ENCODE assay signal across 17 cellular contexts in the genomic region with DNA sequence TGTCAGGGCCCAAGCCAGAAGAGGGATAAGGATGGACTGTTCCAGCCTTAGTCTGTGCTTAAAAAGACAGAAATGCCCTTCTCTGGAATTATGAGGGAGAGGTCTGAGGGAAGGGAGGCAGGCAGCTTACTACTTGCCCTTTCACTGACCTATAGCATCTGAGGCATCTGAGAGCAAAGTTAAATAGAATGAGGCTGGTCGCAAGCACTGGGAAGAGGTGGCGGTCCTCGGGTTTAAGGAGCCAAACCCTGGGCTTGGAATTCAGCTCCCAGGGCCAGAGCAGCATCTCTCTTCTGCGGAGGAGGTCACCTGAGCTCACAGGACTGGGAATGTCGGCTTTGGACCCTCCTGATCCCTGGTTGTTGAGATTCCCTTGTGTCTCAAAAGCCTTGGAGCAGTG. TPM values are rescaled to one million over a fixed set of nuclear protein-coding genes. Genes with fewer than 3 reads are reported as not detected.
DNase-seq lines count a peak whose midpoint lies in the region; ATAC-seq and TF ChIP-seq lines count a peak whose summit lies in the region.
"Had no signal": no experiment of that assay in that cellular context is flagged by ENCODE, and none has a peak within 500 bp of the region (broad histone marks: within the 10 kb centered on the region; RNA-seq: fewer than 3 reads in every experiment).

No MANE protein-coding gene starts in this region.

- H3K4me3 ChIP-seq in Panc1 (ENCODE audit: low read depth in 2 of 2, low read length in 2 of 2) = no peak overlapping the region
- H3K4me3 ChIP-seq in skin epidermis = peak overlapping the region in 1 of 7 experiments; percentile 66

- peak; percentile 58 for DNase-seq in activated CD4-positive, alpha-beta T cell treated with anti-CD3 and anti-CD28 coated beads, Interleukin-2, amount 10 ng/mL, durations not matched to agents 24 days and 14 days
- no peak for DNase-seq in activated CD4-positive, alpha-beta T cell treated with anti-CD3 and anti-CD28 coated beads, Interleukin-2, amount 50 U/mL, for 48 hours
- DNase-seq in Panc1 (ENCODE audit: low read depth, low spot score) (no peak), hepatic stellate cell (ENCODE audit: low spot score) (no peak), posterior vena cava (ENCODE audit: low spot score) (no peak)
- DNase-seq in stimulated activated CD4-positive, alpha-beta T cell treated with anti-CD3 and anti-CD28 coated beads, Interleukin-4, amount 100 ng/mL, for 1 hour = no peak
- DNase-seq: ACHN; amniotic stem cell; DND-41; effector CD4-positive, alpha-beta T cell; foreskin melanocyte; HCEC 1CT; NCI-H1417; SHP77 treated with DMSO at 0.1 percent for 48 hours; upper lobe of left lung had no signal

- H3K9me3 Mint-ChIP-seq in activated CD4-positive, alpha-beta T cell treated with anti-CD3 and anti-CD28 coated beads, Interleukin-2, amount 10 ng/mL, durations not matched to agents 24 days and 14 days = no peaks in the 10 kb centered on the region
- H3K9me3 Mint-ChIP-seq in dendritic cell treated with granulocyte-macrophage colony-stimulating factor and Interleukin-4, amounts not matched to agents 40 ng/mL and 50 ng/mL, for 4 days = no peaks in the 10 kb centered on the region

- no peak overlapping the region for H3K27ac ChIP-seq in Panc1 (ENCODE audit: low read length)
- H3K27ac ChIP-seq in skin epidermis = peak overlapping the region in 11 of 21 experiments; percentile 62 to 99 (median 92)

- no peaks in the 10 kb centered on the region for H3K36me3 ChIP-seq in Panc1 (ENCODE audit: control insufficient read depth, insufficient read depth, low read length)

- H3K4me3 Mint-ChIP-seq in activated CD4-positive, alpha-beta T cell treated with anti-CD3 and anti-CD28 coated beads, Interleukin-2, amount 10 ng/mL, durations not matched to agents 24 days and 14 days = peak overlapping the region; percentile 92
- peak overlapping the region; percentile 81 for H3K4me3 Mint-ChIP-seq in dendritic cell treated with granulocyte-macrophage colony-stimulating factor and Interleukin-4, amounts not matched to agents 40 ng/mL and 50 ng/mL, for 4 days

- POLR2A ChIA-PET in Panc1 (lab: Charles Lee) = no interaction called here

- no peaks in the 10 kb centered on the region for H3K27me3 Mint-ChIP-seq in activated CD4-positive, alpha-beta T cell treated with anti-CD3 and anti-CD28 coated beads, Interleukin-2, amount 10 ng/mL, durations not matched to agents 24 days and 14 days
- H3K27me3 Mint-ChIP-seq in dendritic cell treated with granulocyte-macrophage colony-stimulating factor and Interleukin-4, amounts not matched to agents 40 ng/mL and 50 ng/mL, for 4 days = no peaks in the 10 kb centered on the region

- TF ChIP-seq CTCF in Panc1 (IDR thresholded peaks at IDR 0.05) = no peak

- intact Hi-C loops in activated CD4-positive, alpha-beta T cell treated with anti-CD3 and anti-CD28 coated beads, Interleukin-2, amount 10 ng/mL, durations not matched to agents 24 days and 14 days (cut with micrococcal nuclease) = no loop called here
- intact Hi-C loops in Panc1 (cut with micrococcal nuclease; ENCODE audit: unreplicated experiment) (no loop called here), posterior vena cava (cut with DNase I) (loop anchor here in 1 of 2 donors (10.0 kb wide), 1 partner anchor 62 kb away; no protein-coding TSS in a partner anchor)
- intact Hi-C loops in dendritic cell treated with granulocyte-macrophage colony-stimulating factor and Interleukin-4, amounts not matched to agents 40 ng/mL and 50 ng/mL, for 4 days (cut with micrococcal nuclease) = no loop called here

- BruUV-seq in Panc1 (replicated peaks; lab: Mats Ljungman, UMichigan) = TSS peak; percentile 82

- in situ Hi-C loops in Panc1 (cut with HindIII; ENCODE audit: low pct_unique_long_range_greater_than_20kb, low sequenced_read_pairs) = no loop called here

- H3K4me1 ChIP-seq in Panc1 (ENCODE audit: control insufficient read depth, insufficient read depth, low read length) = no peaks in the 10 kb centered on the region; the same call in 1 of the 2 replicates

- peaks cover 37% of the 10 kb centered on the region for H3K36me3 Mint-ChIP-seq in activated CD4-positive, alpha-beta T cell treated with anti-CD3 and anti-CD28 coated beads, Interleukin-2, amount 10 ng/mL, durations not matched to agents 24 days and 14 days (ENCODE audit: low read depth)
- H3K36me3 Mint-ChIP-seq in dendritic cell treated with granulocyte-macrophage colony-stimulating factor and Interleukin-4, amounts not matched to agents 40 ng/mL and 50 ng/mL, for 4 days (ENCODE audit: low read depth) = peaks cover 77% of the 10 kb centered on the region

- H3K9me3 ChIP-seq in Panc1 (ENCODE audit: control insufficient read depth, insufficient read depth, low read depth, low read length) = no peaks in the 10 kb centered on the region
- H3K9me3 ChIP-seq: upper lobe of left lung had no signal

- CTCF ChIA-PET in Panc1 (lab: Charles Lee) = no interaction called here

- H3K27ac Mint-ChIP-seq in activated CD4-positive, alpha-beta T cell treated with anti-CD3 and anti-CD28 coated beads, Interleukin-2, amount 10 ng/mL, durations not matched to agents 24 days and 14 days = peak overlapping the region; percentile 97
- peak overlapping the region; percentile 95 for H3K27ac Mint-ChIP-seq in dendritic cell treated with granulocyte-macrophage colony-stimulating factor and Interleukin-4, amounts not matched to agents 40 ng/mL and 50 ng/mL, for 4 days

- ATAC-seq in Panc1 = no peak

- no peaks in the 10 kb centered on the region for H3K27me3 ChIP-seq in Panc1 (ENCODE audit: control insufficient read depth, insufficient read depth, low read length)
- H3K27me3 ChIP-seq: upper lobe of left lung had no signal

- peaks cover 53% of the 10 kb centered on the region for H3K4me1 Mint-ChIP-seq in activated CD4-positive, alpha-beta T cell treated with anti-CD3 and anti-CD28 coated beads, Interleukin-2, amount 10 ng/mL, durations not matched to agents 24 days and 14 days
- peaks cover 65% of the 10 kb centered on the region for H3K4me1 Mint-ChIP-seq in dendritic cell treated with granulocyte-macrophage colony-stimulating factor and Interleukin-4, amounts not matched to agents 40 ng/mL and 50 ng/mL, for 4 days (ENCODE audit: low read depth)

RNA-seq across cellular contexts. Expression of a gene that starts 3.1 kb away (rescaled TPM):
- 202 and 204 TPM in 2 replicates for total RNA-seq in activated CD4-positive, alpha-beta T cell treated with anti-CD3 and anti-CD28 coated beads, Interleukin-2, amount 10 ng/mL, durations not matched to agents 24 days and 14 days
- total RNA-seq in Panc1 (2021; ENCODE audit: unreplicated experiment) (15.3 TPM), posterior vena cava (10 to 100 TPM in 1 of 2 donors, 1 to 10 TPM in 1; 9.6 to 13.0 TPM)
- polyA plus RNA-seq in Panc1 (2012; ENCODE audit: insufficient read length) = 27.5 TPM

RNA-seq across cellular contexts. Expression of a gene that starts 38.6 kb away (rescaled TPM):
- total RNA-seq in activated CD4-positive, alpha-beta T cell treated with anti-CD3 and anti-CD28 coated beads, Interleukin-2, amount 10 ng/mL, durations not matched to agents 24 days and 14 days = 50.4 and 54.6 TPM in 2 replicates
- total RNA-seq in Panc1 (2021; ENCODE audit: unreplicated experiment) (26.0 TPM), posterior vena cava (10 to 100 TPM; 27.5 to 30.8 TPM)
- 23.7 TPM for polyA plus RNA-seq in Panc1 (2012; ENCODE audit: insufficient read length)

Comparison
In these comparisons a context has a peak if more than half of its experiments do, and no peak if none do; other contexts are left out.
1. RNA of a gene that starts 3.1 kb away (total RNA-seq): 202 to 204 TPM in activated CD4-positive, alpha-beta T cell treated with anti-CD3 and anti-CD28 coated beads, Interleukin-2, amount 10 ng/mL, durations not matched to agents 24 days and 14 days; 15.3 TPM in Panc1 (single experiment) and 9.6 to 13.0 TPM in posterior vena cava; every median in the first group is over 10 times any median in the second.